14 cellular contexts compared by ENCODE assay signal in genomic region chr17:6170349-6170748, GRCh38.
A peak's percentile ranks its signal among the peaks of the same experiment; 100 is the strongest.
DNase-seq lines count a peak whose midpoint lies in the region; ATAC-seq lines count a peak whose summit lies in the region.
"Had no signal": no experiment of that assay in that cellular context is flagged by ENCODE, and none has a peak within 500 bp of the region (broad histone marks: within the 10 kb centered on the region; RNA-seq: fewer than 3 reads in every experiment).

No MANE protein-coding gene starts in this region.

- DNase-seq in NCI-H1436 (lab: John Stamatoyannopoulos, UW) (peak; percentile 3), NCI-H1436 treated with DMSO at 0.1 percent for 48 hours (lab: John Stamatoyannopoulos, UW) (no peak), DMS79 treated with DMSO at 0.1 percent for 48 hours (lab: John Stamatoyannopoulos, UW) (peak; percentile 45), NCI-H2029 treated with DMSO at 0.1 percent for 48 hours (lab: John Stamatoyannopoulos, UW) (peak; percentile 79), NCI-H774 (lab: John Stamatoyannopoulos, UW) (peak; percentile 23), NCI-H1694 (lab: John Stamatoyannopoulos, UW) (no peak)
- DNase-seq in naive thymus-derived CD8-positive, alpha-beta T cell, result no peak
- DNase-seq: CD8-positive, alpha-beta T cell; EL; MG63; NCI-H1417 treated with DMSO at 0.1 percent for 48 hours; NCI-H524 treated with DMSO at 0.1 percent for 48 hours; SIG-M5 had no signal

- no peak for ATAC-seq in naive thymus-derived CD8-positive, alpha-beta T cell
- no peak for ATAC-seq in GM21515 (IDR thresholded peaks at IDR 0.05; ENCODE audit: unreplicated experiment)
- ATAC-seq: CD8-positive, alpha-beta T cell had no signal

- no peak overlapping the region for H3K27ac Mint-ChIP-seq in naive thymus-derived CD8-positive, alpha-beta T cell
- H3K27ac Mint-ChIP-seq: CD8-positive, alpha-beta T cell had no signal

- no peak overlapping the region for H3K4me3 Mint-ChIP-seq in naive thymus-derived CD8-positive, alpha-beta T cell
- H3K4me3 Mint-ChIP-seq: CD8-positive, alpha-beta T cell had no signal

- POLR2A ChIA-PET in naive thymus-derived CD8-positive, alpha-beta T cell (lab: Charles Lee), result interaction anchor here (0.6 kb wide), 1 partner anchor 1736 kb away, joined by 4 read pairs; no protein-coding TSS in a partner anchor

- no peaks in the 10 kb centered on the region for H3K4me1 Mint-ChIP-seq in naive thymus-derived CD8-positive, alpha-beta T cell

- H3K27me3 Mint-ChIP-seq in naive thymus-derived CD8-positive, alpha-beta T cell, result peaks cover 2 to 19% (median 5%) of the 10 kb centered on the region in 5 donors

- H3K9me3 Mint-ChIP-seq in naive thymus-derived CD8-positive, alpha-beta T cell, result peaks cover 0 to 13% (median 0%) of the 10 kb centered on the region in 9 donors

- H3K36me3 Mint-ChIP-seq in naive thymus-derived CD8-positive, alpha-beta T cell, result no peaks in the 10 kb centered on the region
- H3K36me3 Mint-ChIP-seq: CD8-positive, alpha-beta T cell had no signal

Comparison
In these comparisons a context has a peak if more than half of its experiments do, and no peak if none do; other contexts are left out.
1. DNase-seq: peak in NCI-H1436 (single experiment), DMS79 treated with DMSO at 0.1 percent for 48 hours (single experiment), NCI-H2029 treated with DMSO at 0.1 percent for 48 hours (single experiment) and NCI-H774 (single experiment); none in NCI-H1436 treated with DMSO at 0.1 percent for 48 hours (single experiment), naive thymus-derived CD8-positive, alpha-beta T cell (0 of 10) and NCI-H1694 (single experiment).